Comparison of ENCODE assay signal across 20 cellular contexts in genomic region chr3:124121379-124122336, GRCh38.
"Had no signal": no experiment of that assay in that cellular context is flagged by ENCODE, and none has a peak within 500 bp of the region (broad histone marks: within the 10 kb centered on the region; RNA-seq: fewer than 3 reads in every experiment).

No MANE protein-coding gene starts in this region.

- DNase-seq: activated CD4-positive, alpha-beta T cell treated with anti-CD3 and anti-CD28 coated beads, Interleukin-2, amount 50 U/mL, for 48 hours; activated gamma-delta T cell treated with Interleukin-2 at 50 U/mL for 16 hours; dermis blood vessel endothelial cell; effector memory CD4-positive, alpha-beta T cell; heart right ventricle; mesenchymal stem cell; naive thymus-derived CD4-positive, alpha-beta T cell; ovary; right lobe of liver; small intestine; stimulated activated CD4-positive, alpha-beta T cell treated with anti-CD3 and anti-CD28 coated beads, Interleukin-15, amount 100 ng/mL, for 24 hours; stimulated activated CD4-positive, alpha-beta T cell treated with anti-CD3 and anti-CD28 coated beads, Interleukin-2, amount 100 ng/mL, for 48 hours; stomach; testis; upper lobe of right lung; WERI-Rb-1 had no signal

- H3K9me3 ChIP-seq: esophagus muscularis mucosa, gastroesophageal sphincter, heart right ventricle, ovary, right lobe of liver, stomach, testis, upper lobe of right lung had no signal

- H3K27ac Mint-ChIP-seq: activated naive CD4-positive, alpha-beta T cell treated with anti-CD3 and anti-CD28 coated beads, Interleukin-2, amount 50 U/mL, for 72 hours; naive thymus-derived CD4-positive, alpha-beta T cell had no signal

- H3K27me3 ChIP-seq: esophagus muscularis mucosa, gastroesophageal sphincter, heart right ventricle, ovary, right lobe of liver, stomach, testis, upper lobe of right lung had no signal

- ATAC-seq: activated naive CD4-positive, alpha-beta T cell treated with anti-CD3 and anti-CD28 coated beads, Interleukin-2, amount 50 U/mL, for 72 hours; gastroesophageal sphincter; naive thymus-derived CD4-positive, alpha-beta T cell; right lobe of liver; upper lobe of right lung had no signal

- H3K27ac ChIP-seq: esophagus muscularis mucosa, gastroesophageal sphincter, heart right ventricle, ovary, right lobe of liver, stomach, testis, upper lobe of right lung, WERI-Rb-1 had no signal

- FAIRE-seq: endothelial cell of umbilical vein, small intestine had no signal

- H3K9me3 Mint-ChIP-seq: activated naive CD4-positive, alpha-beta T cell treated with anti-CD3 and anti-CD28 coated beads, Interleukin-2, amount 50 U/mL, for 72 hours had no signal

- H3K36me3 ChIP-seq: esophagus muscularis mucosa, gastroesophageal sphincter, heart right ventricle, ovary, right lobe of liver, stomach, upper lobe of right lung, WERI-Rb-1 had no signal

- H3K4me1 Mint-ChIP-seq: naive thymus-derived CD4-positive, alpha-beta T cell had no signal

- H3K4me3 Mint-ChIP-seq: naive thymus-derived CD4-positive, alpha-beta T cell had no signal

- H3K4me1 ChIP-seq: right lobe of liver, testis had no signal

- H3K4me3 ChIP-seq: esophagus muscularis mucosa, gastroesophageal sphincter, heart right ventricle, ovary, right lobe of liver, stomach, testis, upper lobe of right lung had no signal

- H3K36me3 Mint-ChIP-seq: activated naive CD4-positive, alpha-beta T cell treated with anti-CD3 and anti-CD28 coated beads, Interleukin-2, amount 50 U/mL, for 72 hours; naive thymus-derived CD4-positive, alpha-beta T cell had no signal
